14 cellular contexts compared by ENCODE assay signal in genomic region chr16:54594646-54595381, GRCh38.
DNase-seq lines count a peak whose midpoint lies in the region; ATAC-seq, FAIRE-seq and TF ChIP-seq lines count a peak whose summit lies in the region.
"Had no signal": no experiment of that assay in that cellular context is flagged by ENCODE, and none has a peak within 500 bp of the region (broad histone marks: within the 10 kb centered on the region; RNA-seq: fewer than 3 reads in every experiment).

No MANE protein-coding gene starts in this region.

- no peak overlapping the region for H3K14ac ChIP-seq in H1 (ENCODE audit: insufficient read length)

- no peak overlapping the region for H2BK20ac ChIP-seq in H1 (ENCODE audit: low read length)

- no peak for TF ChIP-seq CTCF in H1 (IDR thresholded peaks at IDR 0.05; ENCODE audit: control extremely low read depth in 1 of 3, insufficient read depth in 1 of 3, low read depth in 1 of 3, low read length in 3 of 3)

- no peak for FAIRE-seq in H1 (lab: Jason Lieb, UNC)

- no peak for TF ChIP-seq EP300 in H1 (IDR thresholded peaks at IDR 0.05; ENCODE audit: borderline replicate concordance in 1 of 2, low read depth in 2 of 2, low read length in 2 of 2)

- no peaks in the 10 kb centered on the region for H3K4me1 Mint-ChIP-seq in CD4-positive, alpha-beta memory T cell

- H3K4me3 ChIP-seq in HUES48 (ENCODE audit: low read depth, low read length), result peak overlapping the region; percentile 27; the same call in 1 of the 2 replicates
- H3K4me3 ChIP-seq in H1 (ENCODE audit: extremely low read depth in 1 of 4, insufficient read depth in 2 of 4, low read depth in 3 of 4, low read length in 4 of 4), result peak overlapping the region; percentile 3 to 51 (median 33); a peak in 7 of 8 replicates
- H3K4me3 ChIP-seq in CD4-positive, alpha-beta memory T cell (ENCODE audit: low read length in 2 of 2), result no peak overlapping the region
- H3K4me3 ChIP-seq: MG63 had no signal

- no peak overlapping the region for H3K27ac Mint-ChIP-seq in CD4-positive, alpha-beta memory T cell
- H3K27ac Mint-ChIP-seq: CD8-positive, alpha-beta T cell had no signal

- no peaks in the 10 kb centered on the region for H4K20me1 ChIP-seq in H1 (replicated peaks in 1 of 2; ENCODE audit: control insufficient read depth in 1 of 2, insufficient read depth in 2 of 2, low read length in 2 of 2)

- H4K5ac ChIP-seq in H1 (ENCODE audit: insufficient read length, low read depth, low read length), result no peak overlapping the region

- no peak overlapping the region for H2BK5ac ChIP-seq in H1 (ENCODE audit: low read depth, low read length)

- H2BK15ac ChIP-seq in H1 (ENCODE audit: low read length), result no peak overlapping the region

- H3K23me2 ChIP-seq in H1 (ENCODE audit: low read depth, low read length), result no peaks in the 10 kb centered on the region

- H3K27me3 ChIP-seq in HUES48 (ENCODE audit: control insufficient read depth, insufficient read depth, low read length) (peaks cover 35% of the 10 kb centered on the region), H1 (replicated peaks in 1 of 4; ENCODE audit: control insufficient read depth in 3 of 4, extremely low read depth in 1 of 4, insufficient read depth in 3 of 4, low read length in 3 of 4) (peaks cover 2 to 20% (median 9%) of the 10 kb centered on the region in 4 experiments; a peak in 5 of 7 replicates)
- no peaks in the 10 kb centered on the region for H3K27me3 ChIP-seq in CD4-positive, alpha-beta memory T cell (ENCODE audit: insufficient read depth, low read length)
- H3K27me3 ChIP-seq: MG63 had no signal

- H3K9ac ChIP-seq in HUES48 (ENCODE audit: low read depth, low read length) (no peak overlapping the region), H1 (replicated peaks in 1 of 4; ENCODE audit: extremely low read depth in 1 of 4, low read depth in 3 of 4, low read length in 3 of 4) (no peak overlapping the region)

- H3K79me1 ChIP-seq in H1 (ENCODE audit: low read depth, low read length), result no peaks in the 10 kb centered on the region

- intact Hi-C loops in CD4-positive, alpha-beta memory T cell (cut with micrococcal nuclease), result no loop called here

- no peak overlapping the region for H2BK120ac ChIP-seq in H1 (replicated peaks; ENCODE audit: low read depth, low read length)

- no peak overlapping the region for H3K4ac ChIP-seq in H1 (replicated peaks; ENCODE audit: insufficient read length, low read depth, low read length)

- H3K18ac ChIP-seq in H1 (ENCODE audit: extremely low read depth, low read length), result no peak overlapping the region; the same call in 1 of the 2 replicates

- no peaks in the 10 kb centered on the region for H3K36me3 ChIP-seq in HUES48 (ENCODE audit: control insufficient read depth, insufficient read depth, low read length)
- no peaks in the 10 kb centered on the region for H3K36me3 ChIP-seq in H1 (ENCODE audit: control insufficient read depth in 2 of 4, insufficient read depth in 4 of 4, low read length in 3 of 4)
- no peaks in the 10 kb centered on the region for H3K36me3 ChIP-seq in CD4-positive, alpha-beta memory T cell (ENCODE audit: insufficient read depth, low read length)
- H3K36me3 ChIP-seq: MG63 had no signal

- CTCF ChIA-PET in H1 (lab: Charles Lee; ENCODE audit: partially characterized antibody), result interaction anchor here (0.7 kb wide), 1 partner anchor 98 kb away, joined by 3 read pairs; no protein-coding TSS in a partner anchor
- CTCF ChIA-PET in CD4-positive, alpha-beta memory T cell (lab: Charles Lee; ENCODE audit: partially characterized antibody), result no interaction called here

- 31% methylated on average over 17 of the region's 25 CpGs; no CpG with 5 or more reads in 1 of the 2 experiments for whole genome bisulfite sequencing in H1 (ENCODE audit: extremely low coverage in 1 of 2, insufficient coverage in 1 of 2, insufficient read length in 1 of 2, insufficient replicate concordance in 2 of 2, low coverage in 1 of 2, low lambda C conversion rate in 2 of 2, missing lambda C conversion rate in 1 of 2), 2 experiments

- H3K9me3 ChIP-seq in HUES48 (ENCODE audit: control insufficient read depth, insufficient read depth, low read length) (no peaks in the 10 kb centered on the region), H1 (ENCODE audit: insufficient read depth in 2 of 2, low read depth in 1 of 2, low read length in 1 of 2) (peaks cover 0 to 3% of the 10 kb centered on the region in 2 experiments; a peak in 1 of 4 replicates)
- H3K9me3 ChIP-seq in CD4-positive, alpha-beta memory T cell (ENCODE audit: control insufficient read depth in 1 of 2, low read length in 2 of 2), result no peaks in the 10 kb centered on the region
- H3K9me3 ChIP-seq: MG63 had no signal

- no peak overlapping the region; the same call in 1 of the 2 replicates for H4K8ac ChIP-seq in H1 (ENCODE audit: extremely low read depth, insufficient read depth, low read length)

- peaks cover 0 to 9% (median 5%) of the 10 kb centered on the region in 8 donors for H3K9me3 Mint-ChIP-seq in CD4-positive, alpha-beta memory T cell
- H3K9me3 Mint-ChIP-seq: CD8-positive, alpha-beta T cell had no signal

- no peak overlapping the region for H3K23ac ChIP-seq in H1 (ENCODE audit: insufficient read length)

- POLR2A ChIA-PET in H1 (lab: Charles Lee; ENCODE audit: partially characterized antibody), result interaction anchor here (1.5 kb wide), 1 partner anchor 10 kb away, joined by 6 read pairs; no protein-coding TSS in a partner anchor
- POLR2A ChIA-PET in CD4-positive, alpha-beta memory T cell (lab: Charles Lee; ENCODE audit: partially characterized antibody), result no interaction called here

- DNase-seq in H1 (ENCODE audit: low read depth in 1 of 2, low spot score in 2 of 2), result no peak
- peak; percentile 39 for DNase-seq in left kidney (ENCODE audit: low read depth, low spot score)
- no peak for DNase-seq in CD4-positive, alpha-beta memory T cell
- DNase-seq in islet precursor cell, result no peak
- no peak for DNase-seq in Kasumi-1 (lab: John Stamatoyannopoulos, UW)
- DNase-seq: CD8-positive, alpha-beta T cell; MG63; NCI-H1092 treated with DMSO at 0.1 percent for 48 hours; NCI-H2081 treated with DMSO at 0.1 percent for 48 hours; NCI-H524 treated with DMSO at 0.1 percent for 48 hours; NK-92 treated with Interleukin-12 subunit alpha and Interleukin-12 subunit beta, amount 100 ng/mL, for 24 hours; SHP77 had no signal

- no peak for ATAC-seq in HG03039 (IDR thresholded peaks at IDR 0.05; ENCODE audit: unreplicated experiment)
- ATAC-seq: CD8-positive, alpha-beta T cell had no signal

- no peaks in the 10 kb centered on the region for H3K79me2 ChIP-seq in H1 (ENCODE audit: control insufficient read depth in 1 of 2, insufficient read depth in 2 of 2, low read length in 2 of 2)

- H2AFZ ChIP-seq in H1 (ENCODE audit: low read length), result peak overlapping the region; percentile 64

- H3K27ac ChIP-seq in HUES48 (ENCODE audit: low read depth, low read length) (no peak overlapping the region), H1 (ENCODE audit: low read depth, low read length) (no peak overlapping the region)
- H3K27ac ChIP-seq in CD4-positive, alpha-beta memory T cell (ENCODE audit: low read depth, low read length), result no peak overlapping the region

- H4K91ac ChIP-seq in H1 (replicated peaks; ENCODE audit: insufficient read length, low read length), result no peak overlapping the region

- H3K27me3 Mint-ChIP-seq in CD4-positive, alpha-beta memory T cell, result peaks cover 3 to 11% of the 10 kb centered on the region in 2 donors

- H3K56ac ChIP-seq in H1 (replicated peaks; ENCODE audit: insufficient read length, low read depth, low read length), result no peak overlapping the region

- H2BK12ac ChIP-seq in H1 (ENCODE audit: low read depth, low read length), result no peak overlapping the region

- no peak overlapping the region for H3K4me3 Mint-ChIP-seq in CD4-positive, alpha-beta memory T cell
- H3K4me3 Mint-ChIP-seq: CD8-positive, alpha-beta T cell had no signal

- TF ChIP-seq POLR2A in H1 (IDR thresholded peaks at IDR 0.05; ENCODE audit: control extremely low read depth in 1 of 2, low read depth in 2 of 2, low read length in 2 of 2), result no peak

- no peaks in the 10 kb centered on the region for H3K36me3 Mint-ChIP-seq in CD4-positive, alpha-beta memory T cell
- H3K36me3 Mint-ChIP-seq: CD8-positive, alpha-beta T cell had no signal

- H3K4me2 ChIP-seq in H1 (ENCODE audit: insufficient read depth in 1 of 2, low read depth in 2 of 2, low read length in 2 of 2), result peak overlapping the region; percentile 56 to 61

- H2AK5ac ChIP-seq in H1 (ENCODE audit: low read depth, low read length), result no peak overlapping the region

- TF ChIP-seq RAD21 in H1 (IDR thresholded peaks at IDR 0.05 in 1 of 2, conservative IDR thresholded peaks at IDR 0.05 in 1 of 2; ENCODE audit: low read depth in 2 of 2, low read length in 2 of 2), result no peak

- H3K4me1 ChIP-seq in HUES48 (ENCODE audit: control insufficient read depth, insufficient read depth, low read length) (peaks cover 53% of the 10 kb centered on the region), H1 (replicated peaks in 1 of 4; ENCODE audit: control insufficient read depth in 3 of 4, insufficient read depth in 4 of 4, low read length in 3 of 4) (peaks cover 2 to 23% (median 17%) of the 10 kb centered on the region in 4 experiments; a peak in 6 of 7 replicates)
- H3K4me1 ChIP-seq in CD4-positive, alpha-beta memory T cell (ENCODE audit: insufficient read depth, low read length), result no peaks in the 10 kb centered on the region

TF ChIP-seq in H1, 55 proteins besides CTCF, POLR2A, EP300 and RAD21:
- TF ChIP-seq TAF1 (IDR thresholded peaks at IDR 0.05; ENCODE audit: low read depth, low read length) (no peak), TBP (IDR thresholded peaks at IDR 0.05; ENCODE audit: low read depth, low read length) (no peak), FOSL1 (IDR thresholded peaks at IDR 0.05; ENCODE audit: insufficient read depth, low read depth, low read length) (no peak)
TF ChIP-seq in H1: peak in this region for 0.

Comparison
In these comparisons a context has a peak if more than half of its experiments do, and no peak if none do; other contexts are left out.
1. H3K4me3 ChIP-seq: peak in HUES48 (single experiment) and H1 (4 of 4); none in CD4-positive, alpha-beta memory T cell (0 of 2).